Comparison of ENCODE assay signal across 1 cellular context in the genomic region with DNA sequence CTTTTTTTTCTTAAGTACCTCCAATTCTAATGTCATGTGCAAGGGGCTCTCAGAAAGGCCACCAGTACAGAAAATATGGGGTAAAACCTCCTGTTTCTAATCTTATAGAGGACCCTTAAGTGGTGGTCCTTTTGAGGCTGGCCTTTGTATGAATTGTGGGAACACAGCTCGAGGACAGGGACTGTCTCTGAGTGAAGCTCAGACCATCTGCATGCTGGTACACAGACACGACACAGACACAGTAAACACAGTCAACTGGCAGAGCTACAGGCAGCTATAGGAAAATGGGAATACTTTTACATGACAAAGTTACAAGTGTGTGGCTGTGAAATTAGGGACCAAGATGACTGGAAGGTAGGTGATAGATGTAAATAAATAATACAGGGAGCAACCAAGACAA.
TF ChIP-seq lines count a peak whose summit lies in the region.

No MANE protein-coding gene starts in this region.

TF ChIP-seq in H1, 55 proteins besides CTCF, POLR2A, EP300 and RAD21 (continued from another document):
- TF ChIP-seq JUND (IDR thresholded peaks at IDR 0.05; ENCODE audit: low read length) (no peak), RBBP5 (IDR thresholded peaks at IDR 0.05; ENCODE audit: borderline replicate concordance, low read depth, low read length) (no peak)
